8 cellular contexts compared by ENCODE assay signal in genomic region chr4:140426610-140427103, GRCh38. TPM values are rescaled to one million over a fixed set of nuclear protein-coding genes. Genes with fewer than 3 reads are reported as not detected.
DNase-seq lines count a peak whose midpoint lies in the region; ATAC-seq and TF ChIP-seq lines count a peak whose summit lies in the region.

No MANE protein-coding gene starts in this region.

- no peak for DNase-seq in activated CD4-positive, alpha-beta T cell treated with anti-CD3 and anti-CD28 coated beads for 36 hours
- no peak for DNase-seq in activated CD4-positive, alpha-beta T cell treated with anti-CD3 and anti-CD28 coated beads for 4 hours
- DNase-seq in NCI-H526 (lab: John Stamatoyannopoulos, UW): peak; percentile 61 to 87
- DNase-seq in choroid plexus epithelial cell (ENCODE audit: low read depth): no peak
- DNase-seq in AG08396 (ENCODE audit: low spot score): no peak
- DNase-seq in putamen (ENCODE audit: low spot score): no peak

- peaks cover 14% of the 10 kb centered on the region for H3K4me1 ChIP-seq in mononuclear cell (ENCODE audit: insufficient read depth, low read length)

- no peaks in the 10 kb centered on the region for H3K36me3 Mint-ChIP-seq in activated CD4-positive, alpha-beta T cell treated with anti-CD3 and anti-CD28 coated beads for 36 hours (ENCODE audit: low read depth)

- H3K4me3 ChIP-seq in choroid plexus epithelial cell (ENCODE audit: low read depth, low read length) (peak overlapping the region; percentile 63), mononuclear cell (ENCODE audit: low read length) (peak overlapping the region; percentile 41)

- peak overlapping the region; percentile 72 for H3K4me3 Mint-ChIP-seq in activated CD4-positive, alpha-beta T cell treated with anti-CD3 and anti-CD28 coated beads for 36 hours

- peaks cover 28% of the 10 kb centered on the region for H3K27me3 ChIP-seq in mononuclear cell (ENCODE audit: insufficient read depth, low read length)

- TF ChIP-seq CTCF in choroid plexus epithelial cell (conservative IDR thresholded peaks at IDR 0.05; ENCODE audit: low read depth, low read length): no peak

- no peaks in the 10 kb centered on the region for H3K9me3 Mint-ChIP-seq in activated CD4-positive, alpha-beta T cell treated with anti-CD3 and anti-CD28 coated beads for 36 hours (ENCODE audit: low read depth)

- ATAC-seq in activated CD4-positive, alpha-beta T cell treated with anti-CD3 and anti-CD28 coated beads for 36 hours: peak; percentile 6
- ATAC-seq in HG02885 (IDR thresholded peaks at IDR 0.05; ENCODE audit: poor library complexity, unreplicated experiment): peak; percentile 23

- intact Hi-C loops in activated CD4-positive, alpha-beta T cell treated with anti-CD3 and anti-CD28 coated beads for 36 hours (cut with DNase I, micrococcal nuclease): loop anchor here (1.0 to 5.0 kb wide), 5 partner anchors 53 to 974 kb away; partner anchors contain the start of genes RAB33B (in 1 of the 2) and SCOC (in 1 of the 2)

- H3K9me3 ChIP-seq in mononuclear cell (ENCODE audit: low read depth, low read length): no peaks in the 10 kb centered on the region

- CTCF ChIA-PET in activated CD4-positive, alpha-beta T cell treated with anti-CD3 and anti-CD28 coated beads for 36 hours (lab: Charles Lee): interaction anchor here (0.6 to 1.5 kb wide), 4 partner anchors 10 to 210 kb away, joined by 3 read pairs; partner anchors contain the start of gene ELMOD2

- H3K27me3 Mint-ChIP-seq in activated CD4-positive, alpha-beta T cell treated with anti-CD3 and anti-CD28 coated beads for 36 hours: peaks cover 39% of the 10 kb centered on the region

- H3K27ac Mint-ChIP-seq in activated CD4-positive, alpha-beta T cell treated with anti-CD3 and anti-CD28 coated beads for 36 hours: no peak overlapping the region

- POLR2A ChIA-PET in activated CD4-positive, alpha-beta T cell treated with anti-CD3 and anti-CD28 coated beads for 36 hours (lab: Charles Lee): no interaction called here

- H3K4me1 Mint-ChIP-seq in activated CD4-positive, alpha-beta T cell treated with anti-CD3 and anti-CD28 coated beads for 36 hours: peaks cover 5% of the 10 kb centered on the region

RNA-seq across cellular contexts. Expression of gene CLGN, which starts 0.8 kb away (rescaled TPM):
- under 1 TPM; 0.18 to 0.19 TPM for total RNA-seq in activated CD4-positive, alpha-beta T cell treated with anti-CD3 and anti-CD28 coated beads for 36 hours
- total RNA-seq in mononuclear cell: 0.42 TPM

RNA-seq across cellular contexts. Expression of gene SCOC, which starts 53.2 kb away (rescaled TPM):
- 10 to 100 TPM; 37.1 to 47.8 TPM for total RNA-seq in activated CD4-positive, alpha-beta T cell treated with anti-CD3 and anti-CD28 coated beads for 36 hours
- 9.3 TPM for total RNA-seq in mononuclear cell

Comparison
In these comparisons a context has a peak if more than half of its experiments do, and no peak if none do; other contexts are left out.
1. DNase-seq: peak in NCI-H526 (2 of 2); none in activated CD4-positive, alpha-beta T cell treated with anti-CD3 and anti-CD28 coated beads for 36 hours (single experiment), activated CD4-positive, alpha-beta T cell treated with anti-CD3 and anti-CD28 coated beads for 4 hours (0 of 2), choroid plexus epithelial cell (single experiment), AG08396 (single experiment) and putamen (single experiment).